Comparison of ENCODE assay signal across 24 cellular contexts in the genomic region with DNA sequence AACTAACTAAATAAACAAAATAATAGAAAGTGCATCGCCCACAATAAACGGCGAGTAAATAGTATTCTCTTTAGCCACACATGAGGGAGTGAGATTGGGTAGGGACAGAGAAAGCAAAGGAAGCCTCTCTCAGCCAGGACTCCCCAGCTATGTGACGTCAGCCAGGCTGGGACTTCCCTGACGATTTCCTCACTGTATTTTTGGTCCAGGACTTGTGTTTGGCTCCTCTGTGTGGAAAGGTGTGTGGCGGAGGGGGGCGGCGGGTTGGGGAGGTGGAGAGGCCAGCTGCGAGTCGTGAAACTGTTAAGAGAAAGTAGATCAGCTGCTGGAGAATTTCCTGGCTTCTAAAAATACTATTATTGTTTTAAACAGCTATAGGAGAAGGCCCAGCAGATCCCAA.
"Had no signal": no experiment of that assay in that cellular context is flagged by ENCODE, and none has a peak within 500 bp of the region (broad histone marks: within the 10 kb centered on the region; RNA-seq: fewer than 3 reads in every experiment).

No MANE protein-coding gene starts in this region.

- H3K4me3 Mint-ChIP-seq: activated CD8-positive, alpha-beta T cell treated with anti-CD3 and anti-CD28 coated beads for 36 hours; activated naive CD4-positive, alpha-beta T cell treated with anti-CD3 and anti-CD28 coated beads, Interleukin-2, amount 50 U/mL, for 24 hours; activated naive CD8-positive, alpha-beta T cell treated with anti-CD3 and anti-CD28 coated beads, Interleukin-2, amount 10 ng/mL, durations not matched to agents 7 days and 5 days; activated T-cell treated with anti-CD3 and anti-CD28 coated beads, Interleukin-2, amount 50 U/mL, for 24 hours had no signal

- H3K4me1 Mint-ChIP-seq: activated naive CD4-positive, alpha-beta T cell treated with anti-CD3 and anti-CD28 coated beads, Interleukin-2, amount 50 U/mL, for 24 hours; activated naive CD8-positive, alpha-beta T cell treated with anti-CD3 and anti-CD28 coated beads, Interleukin-2, amount 10 ng/mL, durations not matched to agents 7 days and 5 days had no signal

- H3K27me3 Mint-ChIP-seq: activated naive CD8-positive, alpha-beta T cell treated with anti-CD3 and anti-CD28 coated beads, Interleukin-2, amount 10 ng/mL, durations not matched to agents 7 days and 5 days had no signal

- H3K4me3 ChIP-seq: body of pancreas, breast epithelium, SJCRH30, SK-N-MC had no signal

- DNase-seq: activated CD4-positive, alpha-beta T cell treated with anti-CD3 and anti-CD28 coated beads for 1 hour; activated CD4-positive, alpha-beta T cell treated with anti-CD3 and anti-CD28 coated beads for 48 hours; activated CD4-positive, alpha-beta T cell treated with anti-CD3 and anti-CD28 coated beads, Interleukin-2, amount 50 U/mL, for 4 hours; activated CD4-positive, CD25-positive, alpha-beta regulatory T cell; activated CD8-positive, alpha-beta T cell treated with anti-CD3 and anti-CD28 coated beads for 36 hours; activated gamma-delta T cell; activated naive CD4-positive, alpha-beta T cell treated with Interleukin-2 at 50 U/mL for 16 hours; activated naive CD8-positive, alpha-beta T cell treated with anti-CD3 and anti-CD28 coated beads, Interleukin-2, amount 10 ng/mL, durations not matched to agents 7 days and 5 days; activated T-cell treated with anti-CD3 and anti-CD28 coated beads, Interleukin-2, amount 50 U/mL, for 24 hours; Karpas-422; NCI-H1105; NCI-H1417 treated with DMSO at 0.1 percent for 48 hours; NCI-H187 treated with DMSO at 0.1 percent for 48 hours; NCI-H226; NCI-H446 treated with DMSO at 0.1 percent for 48 hours; NCI-H526; SJCRH30; T1000; WERI-Rb-1 had no signal

- H3K27ac Mint-ChIP-seq: activated CD8-positive, alpha-beta T cell treated with anti-CD3 and anti-CD28 coated beads for 36 hours; activated naive CD4-positive, alpha-beta T cell treated with anti-CD3 and anti-CD28 coated beads, Interleukin-2, amount 50 U/mL, for 24 hours; activated naive CD8-positive, alpha-beta T cell treated with anti-CD3 and anti-CD28 coated beads, Interleukin-2, amount 10 ng/mL, durations not matched to agents 7 days and 5 days; activated T-cell treated with anti-CD3 and anti-CD28 coated beads, Interleukin-2, amount 50 U/mL, for 24 hours; activated T-helper 2 cell treated with anti-CD3 and anti-CD28 coated beads, Interferon-gamma antibody, Interleukin-2, Interleukin-4, amounts not matched to agents 10 μg/mL and 5 μg/mL and 100 μg/mL, durations not matched to agents 14 hours and 24 hours and 36 hours had no signal

- H3K27ac ChIP-seq: breast epithelium, SJCRH30, SK-N-MC, WERI-Rb-1 had no signal

- H3K36me3 ChIP-seq: breast epithelium, SJCRH30, WERI-Rb-1 had no signal

- H3K36me3 Mint-ChIP-seq: activated naive CD8-positive, alpha-beta T cell treated with anti-CD3 and anti-CD28 coated beads, Interleukin-2, amount 10 ng/mL, durations not matched to agents 7 days and 5 days had no signal

- H3K9me3 Mint-ChIP-seq: activated CD8-positive, alpha-beta T cell treated with anti-CD3 and anti-CD28 coated beads for 36 hours; activated T-cell treated with anti-CD3 and anti-CD28 coated beads, Interleukin-2, amount 50 U/mL, for 24 hours; activated T-helper 2 cell treated with anti-CD3 and anti-CD28 coated beads, Interferon-gamma antibody, Interleukin-2, Interleukin-4, amounts not matched to agents 10 μg/mL and 5 μg/mL and 100 μg/mL, durations not matched to agents 14 hours and 24 hours and 36 hours had no signal

- H3K27me3 ChIP-seq: body of pancreas, SJCRH30 had no signal

- H3K4me1 ChIP-seq: breast epithelium, SJCRH30 had no signal

- H3K9me3 ChIP-seq: body of pancreas, breast epithelium, SJCRH30 had no signal
